23 cellular contexts compared by ENCODE assay signal in genomic region chr2:12806535-12806934, GRCh38.
DNase-seq lines count a peak whose midpoint lies in the region; ATAC-seq and TF ChIP-seq lines count a peak whose summit lies in the region.
"Had no signal": no experiment of that assay in that cellular context is flagged by ENCODE, and none has a peak within 500 bp of the region (broad histone marks: within the 10 kb centered on the region; RNA-seq: fewer than 3 reads in every experiment).

No MANE protein-coding gene starts in this region.

- POLR2A ChIA-PET in activated CD8-positive, alpha-beta T cell treated with anti-CD3 and anti-CD28 coated beads for 36 hours (lab: Charles Lee): no interaction called here

- H3F3A ChIP-seq in MM.1S (ENCODE audit: insufficient read depth, low read length): no peaks in the 10 kb centered on the region

- H3K4me1 ChIP-seq in gastroesophageal sphincter (peaks cover 0 to 9% (median 0%) of the 10 kb centered on the region in 3 donors), muscle layer of colon (ENCODE audit: insufficient read depth, low read length) (peaks cover 13% of the 10 kb centered on the region), spleen (peaks cover 0 to 8% (median 0%) of the 10 kb centered on the region in 6 donors), MM.1S (ENCODE audit: low read length) (no peaks in the 10 kb centered on the region)
- H3K4me1 ChIP-seq: BLaER1, HAP-1 had no signal

- peaks cover 11% of the 10 kb centered on the region for H3K9me3 Mint-ChIP-seq in activated CD8-positive, alpha-beta T cell treated with anti-CD3 and anti-CD28 coated beads for 36 hours
- H3K9me3 Mint-ChIP-seq in stimulated activated naive B cell treated with anti-CD40 and anti-IgM and Interleukin-4, amounts not matched to agents 10 μg/mL and 1 μg/mL and 100 μg/mL, for 72 hours: peaks cover 6 to 7% of the 10 kb centered on the region in 2 donors

- H3K4me2 ChIP-seq in MM.1S (ENCODE audit: low read depth, low read length): no peak overlapping the region
- H3K4me2 ChIP-seq: BLaER1, KMS-11 had no signal

- TF ChIP-seq POLR2A in gastroesophageal sphincter (IDR thresholded peaks at IDR 0.05): no peak
- no peak for TF ChIP-seq POLR2A in spleen (IDR thresholded peaks at IDR 0.05)

- H3K4me3 Mint-ChIP-seq in activated CD8-positive, alpha-beta T cell treated with anti-CD3 and anti-CD28 coated beads for 36 hours: no peak overlapping the region
- H3K4me3 Mint-ChIP-seq in stimulated activated naive B cell treated with anti-CD40 and anti-IgM and Interleukin-4, amounts not matched to agents 10 μg/mL and 1 μg/mL and 100 μg/mL, for 72 hours: no peak overlapping the region
- H3K4me3 Mint-ChIP-seq: CD4-positive, alpha-beta T cell had no signal

- H3K4me3 ChIP-seq in gastroesophageal sphincter (no peak overlapping the region), muscle layer of colon (ENCODE audit: low read depth in 1 of 2, low read length in 2 of 2) (no peak overlapping the region), spleen (no peak overlapping the region), MM.1S (ENCODE audit: low read length) (no peak overlapping the region)
- H3K4me3 ChIP-seq: BLaER1, GM12878, GM23248, HAP-1, SJCRH30 had no signal

- no peaks in the 10 kb centered on the region for H3K27me3 ChIP-seq in gastroesophageal sphincter
- no peaks in the 10 kb centered on the region for H3K27me3 ChIP-seq in muscle layer of colon (ENCODE audit: control insufficient read depth in 1 of 2, insufficient read depth in 2 of 2, low read length in 2 of 2)
- H3K27me3 ChIP-seq in spleen (replicated peaks in 1 of 7): no peaks in the 10 kb centered on the region
- no peaks in the 10 kb centered on the region for H3K27me3 ChIP-seq in MM.1S (replicated peaks; ENCODE audit: insufficient read depth, low read length)
- H3K27me3 ChIP-seq: BLaER1, SJCRH30 had no signal

- no peaks in the 10 kb centered on the region for H3K79me2 ChIP-seq in MM.1S (ENCODE audit: low read length)

- peaks cover 2% of the 10 kb centered on the region for H3K4me1 Mint-ChIP-seq in activated CD8-positive, alpha-beta T cell treated with anti-CD3 and anti-CD28 coated beads for 36 hours (ENCODE audit: low read depth)
- peaks cover 3 to 6% of the 10 kb centered on the region in 2 donors for H3K4me1 Mint-ChIP-seq in stimulated activated naive B cell treated with anti-CD40 and anti-IgM and Interleukin-4, amounts not matched to agents 10 μg/mL and 1 μg/mL and 100 μg/mL, for 72 hours

- no peak for TF ChIP-seq CTCF in gastroesophageal sphincter (IDR thresholded peaks at IDR 0.05)
- no peak for TF ChIP-seq CTCF in spleen (IDR thresholded peaks at IDR 0.05 in 8 of 11, conservative IDR thresholded peaks at IDR 0.05 in 3 of 11)
- TF ChIP-seq CTCF in MM.1S (IDR thresholded peaks at IDR 0.05; ENCODE audit: low read length): no peak
- TF ChIP-seq CTCF in activated CD8-positive, alpha-beta T cell treated with anti-CD3 and anti-CD28 coated beads for 36 hours (IDR thresholded peaks at IDR 0.05): no peak

- intact Hi-C loops in spleen (cut with DNase I; ENCODE audit: low total_unique reads): no loop called here
- intact Hi-C loops in activated CD8-positive, alpha-beta T cell treated with anti-CD3 and anti-CD28 coated beads for 36 hours (cut with micrococcal nuclease): no loop called here

- no peaks in the 10 kb centered on the region for H3K36me3 ChIP-seq in gastroesophageal sphincter
- no peaks in the 10 kb centered on the region for H3K36me3 ChIP-seq in muscle layer of colon (ENCODE audit: insufficient read depth, low read length)
- H3K36me3 ChIP-seq in spleen: no peaks in the 10 kb centered on the region
- no peaks in the 10 kb centered on the region for H3K36me3 ChIP-seq in MM.1S (replicated peaks; ENCODE audit: insufficient read depth, low read length)
- H3K36me3 ChIP-seq: BLaER1, HAP-1, SJCRH30 had no signal

- no peak overlapping the region for H2AFZ ChIP-seq in MM.1S (ENCODE audit: low read length)
- H2AFZ ChIP-seq: GM23248 had no signal

- 49 to 63% methylated on average over 1 to 3 of the region's 3 CpGs for WGBS in gastroesophageal sphincter (ENCODE audit: low coverage in 1 of 2), 2 donors
- 46 to 66% (median 62%) methylated on average over 3 of the region's 3 CpGs for WGBS in spleen, 5 donors

- peak overlapping the region in 2 of 4 donors; percentile 5 to 52 for H3K27ac ChIP-seq in gastroesophageal sphincter
- peak overlapping the region; percentile 36 for H3K27ac ChIP-seq in muscle layer of colon (ENCODE audit: low read depth, low read length)
- peak overlapping the region; percentile 11 to 78 (median 59) for H3K27ac ChIP-seq in spleen
- H3K27ac ChIP-seq in MM.1S (ENCODE audit: low read length): no peak overlapping the region
- H3K27ac ChIP-seq: BLaER1, GM23248, HL-60, KMS-11, SJCRH30 had no signal

- H3K27me3 Mint-ChIP-seq in activated CD8-positive, alpha-beta T cell treated with anti-CD3 and anti-CD28 coated beads for 36 hours: peaks cover 2% of the 10 kb centered on the region
- peaks cover 33 to 39% of the 10 kb centered on the region in 2 donors for H3K27me3 Mint-ChIP-seq in stimulated activated naive B cell treated with anti-CD40 and anti-IgM and Interleukin-4, amounts not matched to agents 10 μg/mL and 1 μg/mL and 100 μg/mL, for 72 hours

- DNase-seq in dermis microvascular lymphatic vessel endothelial cell (ENCODE audit: low read depth in 2 of 2) (peak; percentile 75 to 92), spleen (no peak), MM.1S (no peak)
- no peak for DNase-seq in activated CD8-positive, alpha-beta T cell treated with anti-CD3 and anti-CD28 coated beads for 36 hours
- no peak for DNase-seq in stimulated activated naive B cell treated with anti-CD40 and anti-IgM and Interleukin-4, amounts not matched to agents 10 μg/mL and 1 μg/mL and 100 μg/mL, for 72 hours
- DNase-seq: CD4-positive, alpha-beta T cell; COR-L47; DMS79 treated with DMSO at 0.1 percent for 48 hours; GM23248; NCI-H1105; NCI-H146; NCI-H2029; NCI-H2227 treated with DMSO at 0.1 percent for 48 hours; NCI-H510A treated with DMSO at 0.1 percent for 48 hours; NCI-H748 treated with DMSO at 0.1 percent for 48 hours; SJCRH30 had no signal

- CTCF ChIA-PET in activated CD8-positive, alpha-beta T cell treated with anti-CD3 and anti-CD28 coated beads for 36 hours (lab: Charles Lee): interaction anchor here (1.2 kb wide), 1 partner anchor 124 kb away, joined by 4 read pairs; no protein-coding TSS in a partner anchor

- H3K9me3 ChIP-seq in gastroesophageal sphincter (no peaks in the 10 kb centered on the region), muscle layer of colon (ENCODE audit: low read length) (no peaks in the 10 kb centered on the region), spleen (peaks cover 4 to 16% (median 13%) of the 10 kb centered on the region in 8 donors), MM.1S (replicated peaks; ENCODE audit: insufficient read depth, low read length) (no peaks in the 10 kb centered on the region)
- H3K9me3 ChIP-seq: HAP-1 had no signal

- no peaks in the 10 kb centered on the region for H4K20me1 ChIP-seq in MM.1S (ENCODE audit: insufficient read depth, low read length)
- H4K20me1 ChIP-seq: BLaER1 had no signal

- H3K9me2 ChIP-seq in MM.1S (replicated peaks; ENCODE audit: insufficient read depth, low read length): no peaks in the 10 kb centered on the region

- H3K27ac Mint-ChIP-seq in activated CD8-positive, alpha-beta T cell treated with anti-CD3 and anti-CD28 coated beads for 36 hours: no peak overlapping the region
- H3K27ac Mint-ChIP-seq in stimulated activated naive B cell treated with anti-CD40 and anti-IgM and Interleukin-4, amounts not matched to agents 10 μg/mL and 1 μg/mL and 100 μg/mL, for 72 hours: no peak overlapping the region
- H3K27ac Mint-ChIP-seq: CD4-positive, alpha-beta T cell had no signal

- no peak overlapping the region for H3K9ac ChIP-seq in muscle layer of colon (ENCODE audit: low read length)
- H3K9ac ChIP-seq in MM.1S (ENCODE audit: low read length): no peak overlapping the region
- H3K9ac ChIP-seq: BLaER1, GM23248, KMS-11 had no signal

- H3K36me3 Mint-ChIP-seq in activated CD8-positive, alpha-beta T cell treated with anti-CD3 and anti-CD28 coated beads for 36 hours (ENCODE audit: low read depth): no peaks in the 10 kb centered on the region
- peaks cover 5 to 6% of the 10 kb centered on the region in 2 donors for H3K36me3 Mint-ChIP-seq in stimulated activated naive B cell treated with anti-CD40 and anti-IgM and Interleukin-4, amounts not matched to agents 10 μg/mL and 1 μg/mL and 100 μg/mL, for 72 hours

- no peak for TF ChIP-seq EP300 in gastroesophageal sphincter (IDR thresholded peaks at IDR 0.05)

- ATAC-seq in gastroesophageal sphincter: peak; percentile 37
- ATAC-seq in activated CD8-positive, alpha-beta T cell treated with anti-CD3 and anti-CD28 coated beads for 36 hours: no peak
- ATAC-seq in stimulated activated naive B cell treated with anti-CD40 and anti-IgM and Interleukin-4, amounts not matched to agents 10 μg/mL and 1 μg/mL and 100 μg/mL, for 72 hours (replicated peaks): no peak
- ATAC-seq: GM12878 had no signal

Comparison
In these comparisons a context has a peak if more than half of its experiments do, and no peak if none do; other contexts are left out.
1. DNase-seq: peak in dermis microvascular lymphatic vessel endothelial cell (2 of 2); none in spleen (single experiment), MM.1S (single experiment), activated CD8-positive, alpha-beta T cell treated with anti-CD3 and anti-CD28 coated beads for 36 hours (single experiment) and stimulated activated naive B cell treated with anti-CD40 and anti-IgM and Interleukin-4, amounts not matched to agents 10 μg/mL and 1 μg/mL and 100 μg/mL, for 72 hours (single experiment).